1 cellular context compared by ENCODE assay signal in genomic region chr13:32316030-32316344, GRCh38.
TF ChIP-seq lines count a peak whose summit lies in the region.

No MANE protein-coding gene starts in this region.

TF ChIP-seq in GM12878, 131 proteins besides CTCF, POLR2A, EP300 and RAD21 (continued from another document):
- TF ChIP-seq REST (IDR thresholded peaks at IDR 0.05; ENCODE audit: low read depth, low read length) (no peak), TBL1XR1 (IDR thresholded peaks at IDR 0.05; ENCODE audit: low read depth, low read length) (no peak), YY1 (IDR thresholded peaks at IDR 0.05; ENCODE audit: low read depth, low read length) (no peak), ZBED1 (IDR thresholded peaks at IDR 0.05; ENCODE audit: borderline replicate concordance) (no peak), CHD1 (IDR thresholded peaks at IDR 0.05; ENCODE audit: low read depth, low read length) (no peak), NR2C1 (IDR thresholded peaks at IDR 0.05) (no peak), PRDM15 (CRISPR knock-in tag; IDR thresholded peaks at IDR 0.05) (no peak), ZSCAN29 (IDR thresholded peaks at IDR 0.05) (no peak), MTA2 (IDR thresholded peaks at IDR 0.05; ENCODE audit: low read depth) (0 out of 2 replicates have a peak, but pooled peaks have one; percentile 7), SMAD5 (IDR thresholded peaks at IDR 0.05; ENCODE audit: low read depth) (no peak), MAX (IDR thresholded peaks at IDR 0.05; ENCODE audit: low read depth, low read length) (no peak), IRF4 (IDR thresholded peaks at IDR 0.05; ENCODE audit: low read depth, low read length) (no peak), ZNF24 (IDR thresholded peaks at IDR 0.05) (no peak)
